Comparison of ENCODE assay signal across 1 cellular context in genomic region chr19:36850646-36851442, GRCh38.
A peak's percentile ranks its signal among the peaks of the same experiment; 100 is the strongest.
TF ChIP-seq lines count a peak whose summit lies in the region.

TSS of gene ZNF345 (plus strand) at chr19:36850876. CDS start at chr19:36876831, 25,955 bp downstream.

TF ChIP-seq in HepG2, 621 proteins besides CTCF, POLR2A, EP300 and RAD21 (continued from another document and continues in another):
- no peak for TF ChIP-seq CSRNP2 (CRISPR knock-in tag; conservative IDR thresholded peaks at IDR 0.05; ENCODE audit: low read depth)
- peak; percentile 71; the same call in 1 of the 2 replicates for TF ChIP-seq ARNT2 (CRISPR knock-in tag; IDR thresholded peaks at IDR 0.05; ENCODE audit: low read depth)
- TF ChIP-seq ZNF629 (CRISPR knock-in tag; conservative IDR thresholded peaks at IDR 0.05): no peak
- TF ChIP-seq ZNF687 (CRISPR knock-in tag; IDR thresholded peaks at IDR 0.05): no peak; the same call in 1 of the 2 replicates
- TF ChIP-seq ZNF724P (CRISPR knock-in tag; IDR thresholded peaks at IDR 0.05; ENCODE audit: borderline replicate concordance): 0 out of 2 replicates have a peak, but pooled peaks have one; percentile 27
- TF ChIP-seq GMEB1 (CRISPR knock-in tag; IDR thresholded peaks at IDR 0.05; ENCODE audit: borderline replicate concordance): peak; percentile 73; the same call in 1 of the 2 replicates
- no peak; the same call in 1 of the 2 replicates for TF ChIP-seq MAZ (IDR thresholded peaks at IDR 0.05; ENCODE audit: borderline replicate concordance, low read depth, low read length)
- TF ChIP-seq MAZ (CRISPR knock-in tag; IDR thresholded peaks at IDR 0.05; ENCODE audit: low read depth): peak; percentile 27
- TF ChIP-seq RBFOX2 (IDR thresholded peaks at IDR 0.05; ENCODE audit: low read depth, low read length): no peak
- TF ChIP-seq ZNF616 (CRISPR knock-in tag; IDR thresholded peaks at IDR 0.05; ENCODE audit: low read depth): no peak
- no peak for TF ChIP-seq HNF4G (IDR thresholded peaks at IDR 0.05; ENCODE audit: borderline replicate concordance, low read depth, low read length)
- TF ChIP-seq HNF4G (CRISPR knock-in tag; IDR thresholded peaks at IDR 0.05; ENCODE audit: borderline replicate concordance, low read depth): no peak
- TF ChIP-seq ZNF552 (CRISPR knock-in tag; IDR thresholded peaks at IDR 0.05; ENCODE audit: borderline replicate concordance): no peak
- no peak for TF ChIP-seq ZNF12 (CRISPR knock-in tag; IDR thresholded peaks at IDR 0.05)
- TF ChIP-seq ZNF230 (CRISPR knock-in tag; IDR thresholded peaks at IDR 0.05): no peak
- peak in 1 of 2 experiments; percentile 48; a peak in 1 of 4 replicates for TF ChIP-seq HMGXB4 (CRISPR knock-in tag; IDR thresholded peaks at IDR 0.05; ENCODE audit: borderline replicate concordance in 1 of 2, low read depth in 1 of 2)
- TF ChIP-seq HBP1 (CRISPR knock-in tag; IDR thresholded peaks at IDR 0.05; ENCODE audit: low read depth): no peak
- TF ChIP-seq PRDM4 (CRISPR knock-in tag; IDR thresholded peaks at IDR 0.05; ENCODE audit: borderline replicate concordance): no peak
- no peak for TF ChIP-seq ATAD3A (CRISPR knock-in tag; IDR thresholded peaks at IDR 0.05)
- no peak for TF ChIP-seq MTF1 (CRISPR knock-in tag; IDR thresholded peaks at IDR 0.05)
- TF ChIP-seq CBX1 (IDR thresholded peaks at IDR 0.05; ENCODE audit: low read depth): no peak
- no peak for TF ChIP-seq HNRNPL (IDR thresholded peaks at IDR 0.05; ENCODE audit: low read depth, low read length)
- peak; percentile 60; the same call in 1 of the 2 replicates for TF ChIP-seq ZBTB43 (CRISPR knock-in tag; conservative IDR thresholded peaks at IDR 0.05)
- TF ChIP-seq CHD2 (IDR thresholded peaks at IDR 0.05; ENCODE audit: low read depth, low read length): peak; percentile 96
- no peak for TF ChIP-seq ZNF644 (CRISPR knock-in tag; IDR thresholded peaks at IDR 0.05; ENCODE audit: low read depth)
- TF ChIP-seq ELF4 (CRISPR knock-in tag; IDR thresholded peaks at IDR 0.05; ENCODE audit: borderline replicate concordance): no peak; the same call in 1 of the 2 replicates
- TF ChIP-seq PHF21A (CRISPR knock-in tag; IDR thresholded peaks at IDR 0.05): no peak
- TF ChIP-seq BCL3 (CRISPR knock-in tag; IDR thresholded peaks at IDR 0.05): no peak
- no peak for TF ChIP-seq HDAC6 (IDR thresholded peaks at IDR 0.05; ENCODE audit: low read depth, low read length)
- no peak for TF ChIP-seq MLXIP (CRISPR knock-in tag; IDR thresholded peaks at IDR 0.05; ENCODE audit: borderline replicate concordance)
